Comparison of ENCODE assay signal across 8 cellular contexts in genomic region chr7:148262721-148263229, GRCh38.
DNase-seq lines count a peak whose midpoint lies in the region; ATAC-seq, FAIRE-seq and TF ChIP-seq lines count a peak whose summit lies in the region.

No MANE protein-coding gene starts in this region.

- POLR2A ChIA-PET in A549 (lab: Yijun Ruan, JAX): no interaction called here

- no peaks in the 10 kb centered on the region for H3K9me3 ChIP-seq in A549

- no peak for FAIRE-seq in A549 (lab: Jason Lieb, UNC)

- no peak for TF ChIP-seq EP300 in A549 (IDR thresholded peaks at IDR 0.05)

- peak; percentile 44 to 56 for DNase-seq in A549 (ENCODE audit: low read depth in 1 of 2, low spot score in 1 of 2)
- peak; percentile 89 for DNase-seq in NCI-H2227 (lab: John Stamatoyannopoulos, UW; ENCODE audit: unreplicated experiment)
- peak; percentile 70 to 79 for DNase-seq in activated CD4-positive, alpha-beta T cell treated with anti-CD3 and anti-CD28 coated beads, Interleukin-2, amount 50 U/mL, for 48 hours
- peak; percentile 62 to 88 (median 78) for DNase-seq in dorsolateral prefrontal cortex
- peak; percentile 46 to 51 for DNase-seq in lung microvascular endothelial cell (ENCODE audit: low read depth in 2 of 2)
- peak; percentile 47 for DNase-seq in stimulated activated CD8-positive, alpha-beta memory T cell treated with anti-CD3 and anti-CD28 coated beads, Interleukin-15, amount 100 ng/mL, for 1 hour (ENCODE audit: low read depth)

- no peaks in the 10 kb centered on the region for H3K27me3 ChIP-seq in dorsolateral prefrontal cortex

- 3% methylated on average over 17 of the region's 18 CpGs for WGBS in A549 (ENCODE audit: missing lambda C conversion rate)

- 0 out of 3 replicates have a peak overlapping the region, but pooled peaks have one; percentile 18 for H3K4me3 ChIP-seq in A549
- H3K4me3 ChIP-seq in dorsolateral prefrontal cortex: peak overlapping the region in 58 of 59 donors; percentile 3 to 61 (median 40)

- H3K27ac ChIP-seq in A549 (no peak overlapping the region), dorsolateral prefrontal cortex (peak overlapping the region in 36 of 59 donors; percentile 1 to 80 (median 54))

- peak overlapping the region; percentile 64 for H3K4me2 ChIP-seq in A549

- CTCF ChIA-PET in A549 (lab: Yijun Ruan, JAX): interaction anchor here (0.7 to 2.4 kb wide), 15 partner anchors 8 to 294 kb away, joined by 3 to 7 read pairs (median 3); no protein-coding TSS in a partner anchor

- peak; percentile 81 to 93 for ATAC-seq in A549
- ATAC-seq in GM18499 (IDR thresholded peaks at IDR 0.05; ENCODE audit: insufficient read depth, unreplicated experiment): peak; percentile 49
- peak; percentile 84 for ATAC-seq in HG03025 (IDR thresholded peaks at IDR 0.05; ENCODE audit: low FRiP score, unreplicated experiment)

- peak; percentile 74 to 79 for TF ChIP-seq RAD21 in A549 (conservative IDR thresholded peaks at IDR 0.05 in 1 of 2, IDR thresholded peaks at IDR 0.05 in 1 of 2)

- TF ChIP-seq CTCF in A549 (IDR thresholded peaks at IDR 0.05) (peak; percentile 78), dorsolateral prefrontal cortex (IDR thresholded peaks at IDR 0.05 in 54 of 56, conservative IDR thresholded peaks at IDR 0.05 in 2 of 56; ENCODE audit: low read depth in 1 of 56, partially characterized antibody in 56 of 56) (peak; percentile 84 to 99 (median 96))

- H3K4me1 ChIP-seq in A549: no peaks in the 10 kb centered on the region

- intact Hi-C loops in dorsolateral prefrontal cortex (cut with DNase I): loop anchor here (5.0 to 10.0 kb wide), 3 partner anchors 122 to 705 kb away; no protein-coding TSS in a partner anchor

- no peak for TF ChIP-seq POLR2A in A549 (IDR thresholded peaks at IDR 0.05; ENCODE audit: low read length)

TF ChIP-seq in A549, 52 proteins besides CTCF, POLR2A, EP300 and RAD21:
- peak; percentile 41; the same call in 1 of the 2 replicates for TF ChIP-seq MAX (IDR thresholded peaks at IDR 0.05)
- TF ChIP-seq SMC3 (IDR thresholded peaks at IDR 0.05): peak; percentile 57
- no peak for TF ChIP-seq RCOR1 (IDR thresholded peaks at IDR 0.05; ENCODE audit: low read depth, low read length)

Comparison
In these comparisons a context has a peak if more than half of its experiments do, and no peak if none do; other contexts are left out.
1. H3K27ac ChIP-seq: peak in dorsolateral prefrontal cortex (36 of 59); none in A549 (0 of 2).
2. Peak in every context shown above with its lines, with median percentiles within 50 percentile points of each other: ATAC-seq and DNase-seq.